8 cellular contexts compared by ENCODE assay signal in genomic region chr12:85504624-85505023, GRCh38.
"Had no signal": no experiment of that assay in that cellular context is flagged by ENCODE, and none has a peak within 500 bp of the region (broad histone marks: within the 10 kb centered on the region; RNA-seq: fewer than 3 reads in every experiment).

No MANE protein-coding gene starts in this region.

- ATAC-seq: GM12878 had no signal

- FAIRE-seq: G401.6, GM12891, GM12892, GM18507, GM19239 had no signal

- DNase-seq: GDM1, GF-D8 had no signal

- H3K4me3 ChIP-seq: GM12878 had no signal
